1 cellular context compared by ENCODE assay signal in genomic region chr9:93450817-93451761, GRCh38.
A peak's percentile ranks its signal among the peaks of the same experiment; 100 is the strongest.
TF ChIP-seq lines count a peak whose summit lies in the region.

Gene FAM120A, plus strand, starts transcription at chr9:93451685. Its CDS starts 231 bp downstream, at chr9:93451916.

TF ChIP-seq in GM12878, 131 proteins besides CTCF, POLR2A, EP300 and RAD21 (continued from another document):
- TF ChIP-seq PRDM15 (CRISPR knock-in tag; IDR thresholded peaks at IDR 0.05): no peak
- TF ChIP-seq GABPA (IDR thresholded peaks at IDR 0.05; ENCODE audit: low read depth): no peak
- TF ChIP-seq YY1 (IDR thresholded peaks at IDR 0.05; ENCODE audit: low read depth, low read length): peak; percentile 82
- peak; percentile 67 for TF ChIP-seq NKRF (conservative IDR thresholded peaks at IDR 0.05)
- TF ChIP-seq EED (IDR thresholded peaks at IDR 0.05; ENCODE audit: low read depth): peak; percentile 74; the same call in 1 of the 2 replicates
- TF ChIP-seq USF2 (IDR thresholded peaks at IDR 0.05; ENCODE audit: borderline replicate concordance, low read depth, low read length): no peak
- TF ChIP-seq CUX1 (IDR thresholded peaks at IDR 0.05; ENCODE audit: insufficient replicate concordance, low read depth, low read length): no peak
- no peak for TF ChIP-seq MAX (IDR thresholded peaks at IDR 0.05; ENCODE audit: low read depth, low read length)
- TF ChIP-seq E2F8 (IDR thresholded peaks at IDR 0.05; ENCODE audit: low read depth, partially characterized antibody): no peak
- TF ChIP-seq IRF3 (IDR thresholded peaks at IDR 0.05): no peak
- TF ChIP-seq SPI1 (IDR thresholded peaks at IDR 0.05; ENCODE audit: borderline replicate concordance, insufficient read depth, low read depth, low read length): no peak
- TF ChIP-seq TCF7 (IDR thresholded peaks at IDR 0.05; ENCODE audit: borderline replicate concordance): no peak
- no peak for TF ChIP-seq NR2C2 (IDR thresholded peaks at IDR 0.05; ENCODE audit: borderline replicate concordance, control insufficient read depth, insufficient read length, low read depth)
- TF ChIP-seq ATF2 (IDR thresholded peaks at IDR 0.05; ENCODE audit: low read length): no peak
- TF ChIP-seq RUNX3 (IDR thresholded peaks at IDR 0.05; ENCODE audit: low read length): peak; percentile 62; the same call in 1 of the 2 replicates
- TF ChIP-seq EZH2 (IDR thresholded peaks at IDR 0.05; ENCODE audit: borderline replicate concordance, control insufficient read depth, low read depth, low read length): no peak
- peak; percentile 47; the same call in 1 of the 2 replicates for TF ChIP-seq POLR2AphosphoS2 (IDR thresholded peaks at IDR 0.05; ENCODE audit: low read depth, low read length)
- TF ChIP-seq ZNF622 (IDR thresholded peaks at IDR 0.05): no peak
- TF ChIP-seq FOS (IDR thresholded peaks at IDR 0.05; ENCODE audit: borderline replicate concordance, extremely low read depth, insufficient read length): no peak
- TF ChIP-seq NR2C1 (IDR thresholded peaks at IDR 0.05): 0 out of 2 replicates have a peak, but pooled peaks have one; percentile 9
- TF ChIP-seq BHLHE40 (IDR thresholded peaks at IDR 0.05; ENCODE audit: borderline replicate concordance in 1 of 2, low read depth in 2 of 2, low read length in 1 of 2): peak in 1 of 2 experiments; percentile 32; a peak in 2 of 4 replicates
- TF ChIP-seq KAT2A (conservative IDR thresholded peaks at IDR 0.05; ENCODE audit: control insufficient read depth, low read depth, low read length): no peak
- TF ChIP-seq IRF4 (IDR thresholded peaks at IDR 0.05; ENCODE audit: low read depth, low read length): no peak
- TF ChIP-seq CHD4 (IDR thresholded peaks at IDR 0.05): no peak
- TF ChIP-seq TAF1 (IDR thresholded peaks at IDR 0.05; ENCODE audit: borderline replicate concordance, low read depth, low read length): peak; percentile 53; the same call in 1 of the 2 replicates
- no peak; the same call in 1 of the 2 replicates for TF ChIP-seq CHD2 (IDR thresholded peaks at IDR 0.05; ENCODE audit: borderline replicate concordance, low read depth, low read length)
- no peak for TF ChIP-seq PBX3 (IDR thresholded peaks at IDR 0.05; ENCODE audit: insufficient replicate concordance, low read depth, low read length)
- TF ChIP-seq PAX8 (IDR thresholded peaks at IDR 0.05): no peak
- no peak for TF ChIP-seq BCL11A (IDR thresholded peaks at IDR 0.05; ENCODE audit: low read depth, low read length)
- TF ChIP-seq HDAC6 (IDR thresholded peaks at IDR 0.05; ENCODE audit: unreplicated experiment): no peak
- no peak for TF ChIP-seq E2F4 (IDR thresholded peaks at IDR 0.05; ENCODE audit: low read depth, low read length)
- 0 out of 2 replicates have a peak, but pooled peaks have one; percentile 88 for TF ChIP-seq BACH1 (IDR thresholded peaks at IDR 0.05; ENCODE audit: borderline replicate concordance)
- TF ChIP-seq TBL1XR1 (IDR thresholded peaks at IDR 0.05; ENCODE audit: low read depth, low read length): no peak
